Comparison of ENCODE assay signal across 17 cellular contexts in genomic region chr11:28338371-28338770, GRCh38.
DNase-seq lines count a peak whose midpoint lies in the region; ATAC-seq and TF ChIP-seq lines count a peak whose summit lies in the region.
"Had no signal": no experiment of that assay in that cellular context is flagged by ENCODE, and none has a peak within 500 bp of the region (broad histone marks: within the 10 kb centered on the region; RNA-seq: fewer than 3 reads in every experiment).

No MANE protein-coding gene starts in this region.

- no TSS peak for BruUV-seq in IMR-90 (replicated peaks; lab: Mats Ljungman, UMichigan)

- 0 out of 2 replicates have a peak, but pooled peaks cover 5% of the 10 kb centered on the region for H3K9me1 ChIP-seq in IMR-90 (ENCODE audit: insufficient read depth, low read length)

- H3K4me3 ChIP-seq in IMR-90 (ENCODE audit: insufficient read depth, low read depth, low read length) (no peak overlapping the region), choroid plexus epithelial cell (ENCODE audit: low read depth, low read length) (no peak overlapping the region)
- H3K4me3 ChIP-seq: BLaER1, K562 had no signal

- H4K5ac ChIP-seq in IMR-90 (ENCODE audit: low read depth, low read length): no peak overlapping the region

- H4K8ac ChIP-seq in IMR-90 (ENCODE audit: low read depth in 2 of 2, low read length in 2 of 2): no peak overlapping the region

- peak overlapping the region; percentile 60; the same call in 1 of the 2 replicates for H2BK20ac ChIP-seq in IMR-90 (ENCODE audit: low read depth, low read length)

- TF ChIP-seq CTCF in IMR-90 (conservative IDR thresholded peaks at IDR 0.05; ENCODE audit: low read depth, low read length) (no peak), choroid plexus epithelial cell (conservative IDR thresholded peaks at IDR 0.05; ENCODE audit: low read depth, low read length) (no peak)

- no peak overlapping the region for H3K56ac ChIP-seq in IMR-90 (ENCODE audit: extremely low read depth, insufficient read depth, low read length)

- H3K4me2 ChIP-seq in IMR-90 (ENCODE audit: low read depth, low read length): no peak overlapping the region
- H3K4me2 ChIP-seq: BLaER1 had no signal

- H3K14ac ChIP-seq in IMR-90 (replicated peaks; ENCODE audit: low read depth, low read length): no peak overlapping the region

- intact Hi-C loops in IMR-90 (cut with micrococcal nuclease): no loop called here

- no peaks in the 10 kb centered on the region for H3K79me1 ChIP-seq in IMR-90 (ENCODE audit: low read depth in 1 of 2, low read length in 2 of 2)

- H2BK15ac ChIP-seq in IMR-90 (ENCODE audit: low read depth, low read length): no peak overlapping the region

- WGBS in IMR-90 (ENCODE audit: extremely low coverage in 2 of 2, insufficient read length in 1 of 2), 2 experiments: no CpG with 5 or more reads among the region's 3 CpGs

- H3K27me3 ChIP-seq in IMR-90 (ENCODE audit: control insufficient read depth, insufficient read depth, low read length): no peaks in the 10 kb centered on the region
- H3K27me3 ChIP-seq: BLaER1 had no signal

- H3K4me1 ChIP-seq in IMR-90 (ENCODE audit: control insufficient read depth, insufficient read depth, low read length): no peaks in the 10 kb centered on the region
- H3K4me1 ChIP-seq: BLaER1 had no signal

- H2BK5ac ChIP-seq in IMR-90 (ENCODE audit: low read depth, low read length, poor library complexity, severe bottlenecking): peak overlapping the region; percentile 38

- POLR2A ChIA-PET in IMR-90 (lab: Charles Lee; ENCODE audit: unreplicated experiment): no interaction called here

- H3K27ac ChIP-seq in IMR-90 (ENCODE audit: insufficient read depth, low read length): no peak overlapping the region
- H3K27ac ChIP-seq: BLaER1, HL-60 had no signal

- 0 out of 2 replicates have a peak, but pooled peaks have one; percentile 19 for ATAC-seq in IMR-90 (ENCODE audit: low read depth)
- ATAC-seq in GM21367 (IDR thresholded peaks at IDR 0.05; ENCODE audit: unreplicated experiment): no peak
- ATAC-seq: CD8-positive, alpha-beta T cell; K562 had no signal

- no peak overlapping the region for H2BK120ac ChIP-seq in IMR-90 (ENCODE audit: low read depth, low read length)

- H2AK9ac ChIP-seq in IMR-90 (replicated peaks; ENCODE audit: low read depth, low read length, poor library complexity): no peak overlapping the region

- no peak overlapping the region for H4K91ac ChIP-seq in IMR-90 (ENCODE audit: insufficient read depth, low read depth, low read length)

- H3K36me3 ChIP-seq in IMR-90 (ENCODE audit: control insufficient read depth, insufficient read depth, low read length): no peaks in the 10 kb centered on the region
- H3K36me3 ChIP-seq: BLaER1 had no signal

- H3K4ac ChIP-seq in IMR-90 (ENCODE audit: low read depth, low read length): no peak overlapping the region; the same call in 1 of the 2 replicates

- TF ChIP-seq RAD21 in IMR-90 (IDR thresholded peaks at IDR 0.05; ENCODE audit: low read length): no peak

- DNase-seq in EL (peak; percentile 7), IMR-90 (peak; percentile 53), choroid plexus epithelial cell (ENCODE audit: low read depth) (peak; percentile 56), non-pigmented ciliary epithelial cell (ENCODE audit: low read depth) (peak; percentile 15), NCI-H2227 treated with DMSO at 0.1 percent for 48 hours (lab: John Stamatoyannopoulos, UW) (no peak), CD1c-positive myeloid dendritic cell (ENCODE audit: extremely low spot score) (no peak)
- DNase-seq: 8988T; CD8-positive, alpha-beta T cell; DMS 273 treated with DMSO at 0.1 percent for 48 hours; DMS53; DND-41; GF-D8; H9 had no signal

- in situ Hi-C loops in IMR-90 (cut with MboI; ENCODE audit: low sequenced_read_pairs): no loop called here

- no peak overlapping the region for H2AK5ac ChIP-seq in IMR-90 (ENCODE audit: low read depth, low read length)

- no peaks in the 10 kb centered on the region for H4K20me1 ChIP-seq in IMR-90 (ENCODE audit: insufficient read depth, low read length)
- H4K20me1 ChIP-seq: BLaER1 had no signal

- H3K9ac ChIP-seq in IMR-90 (ENCODE audit: low read depth, low read length): no peak overlapping the region
- H3K9ac ChIP-seq: BLaER1 had no signal

- no peak overlapping the region for H3K18ac ChIP-seq in IMR-90 (ENCODE audit: low read depth, low read length)

- CTCF ChIA-PET in IMR-90 (lab: Yijun Ruan, JAX): no interaction called here

- H3K23ac ChIP-seq in IMR-90 (ENCODE audit: low read depth, low read length): no peak overlapping the region

- dilution Hi-C loops in IMR-90 (cut with HindIII; ENCODE audit: low sequenced_read_pairs, unreplicated experiment): no loop called here

- H3K9me3 ChIP-seq in IMR-90 (ENCODE audit: control insufficient read depth, insufficient read depth, low read length): peaks cover 6% of the 10 kb centered on the region; the same call in 1 of the 2 replicates

- H2AFZ ChIP-seq in IMR-90 (replicated peaks; ENCODE audit: low read length, poor library complexity): no peak overlapping the region

- TF ChIP-seq POLR2A in IMR-90 (IDR thresholded peaks at IDR 0.05; ENCODE audit: low read depth, low read length): no peak

TF ChIP-seq in IMR-90, 13 proteins besides CTCF, POLR2A, EP300 and RAD21:
- TF ChIP-seq USF2 (IDR thresholded peaks at IDR 0.05; ENCODE audit: low read depth, low read length): no peak

Comparison
In these comparisons a context has a peak if more than half of its experiments do, and no peak if none do; other contexts are left out.
1. DNase-seq: peak in EL (single experiment), IMR-90 (single experiment), choroid plexus epithelial cell (single experiment) and non-pigmented ciliary epithelial cell (single experiment); none in NCI-H2227 treated with DMSO at 0.1 percent for 48 hours (single experiment) and CD1c-positive myeloid dendritic cell (single experiment).